Comparison of ENCODE assay signal across 1 cellular context in the genomic region with DNA sequence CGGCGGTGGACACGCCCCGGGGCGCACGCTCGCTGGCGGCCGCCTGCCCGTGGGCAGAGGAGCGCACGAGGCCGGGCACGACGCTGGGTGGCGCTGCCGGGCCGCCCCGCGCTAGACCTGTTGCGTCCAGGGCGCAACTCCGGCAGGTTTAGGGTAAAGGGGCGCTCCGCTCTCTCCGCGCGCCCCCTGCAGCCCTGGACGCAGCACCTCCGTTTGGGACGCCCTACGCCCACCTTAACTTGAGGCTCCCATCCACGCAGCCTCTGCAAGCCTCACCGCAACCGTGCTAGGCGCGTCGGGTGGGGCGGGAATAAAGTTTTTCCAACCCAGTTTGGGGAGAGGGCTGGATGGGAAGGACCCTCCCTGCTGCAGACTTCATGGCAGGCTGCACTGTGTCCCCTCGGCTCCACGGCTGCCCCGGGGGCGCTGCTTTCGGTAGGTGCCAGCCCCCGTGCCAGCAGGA.
TF ChIP-seq lines count a peak whose summit lies in the region.

No MANE protein-coding gene starts in this region.

TF ChIP-seq in WTC11, 78 proteins besides CTCF, POLR2A, EP300 and RAD21 (continued from another document):
- TF ChIP-seq, protein P1, sequence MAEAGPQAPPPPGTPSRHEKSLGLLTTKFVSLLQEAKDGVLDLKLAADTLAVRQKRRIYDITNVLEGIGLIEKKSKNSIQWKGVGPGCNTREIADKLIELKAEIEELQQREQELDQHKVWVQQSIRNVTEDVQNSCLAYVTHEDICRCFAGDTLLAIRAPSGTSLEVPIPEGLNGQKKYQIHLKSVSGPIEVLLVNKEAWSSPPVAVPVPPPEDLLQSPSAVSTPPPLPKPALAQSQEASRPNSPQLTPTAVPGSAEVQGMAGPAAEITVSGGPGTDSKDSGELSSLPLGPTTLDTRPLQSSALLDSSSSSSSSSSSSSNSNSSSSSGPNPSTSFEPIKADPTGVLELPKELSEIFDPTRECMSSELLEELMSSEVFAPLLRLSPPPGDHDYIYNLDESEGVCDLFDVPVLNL (CRISPR knock-in tag; IDR thresholded peaks at IDR 0.05; ENCODE audit: borderline replicate concordance, low read depth) = no peak
- TF ChIP-seq HMGA2 (CRISPR knock-in tag; IDR thresholded peaks at IDR 0.05) = no peak
- no peak for TF ChIP-seq PRRX2 (CRISPR knock-in tag; IDR thresholded peaks at IDR 0.05)
- TF ChIP-seq, protein P2, sequence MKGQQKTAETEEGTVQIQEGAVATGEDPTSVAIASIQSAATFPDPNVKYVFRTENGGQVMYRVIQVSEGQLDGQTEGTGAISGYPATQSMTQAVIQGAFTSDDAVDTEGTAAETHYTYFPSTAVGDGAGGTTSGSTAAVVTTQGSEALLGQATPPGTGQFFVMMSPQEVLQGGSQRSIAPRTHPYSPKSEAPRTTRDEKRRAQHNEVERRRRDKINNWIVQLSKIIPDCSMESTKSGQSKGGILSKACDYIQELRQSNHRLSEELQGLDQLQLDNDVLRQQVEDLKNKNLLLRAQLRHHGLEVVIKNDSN (CRISPR knock-in tag; IDR thresholded peaks at IDR 0.05) = no peak
- no peak for TF ChIP-seq ZNF263 (CRISPR knock-in tag; IDR thresholded peaks at IDR 0.05; ENCODE audit: low read depth)
- TF ChIP-seq ZNF425 (CRISPR knock-in tag; conservative IDR thresholded peaks at IDR 0.05) = no peak
- no peak for TF ChIP-seq JUN (CRISPR knock-in tag; IDR thresholded peaks at IDR 0.05)
- TF ChIP-seq ELF4 (CRISPR knock-in tag; IDR thresholded peaks at IDR 0.05; ENCODE audit: low read depth) = no peak
- TF ChIP-seq RELA (CRISPR knock-in tag; IDR thresholded peaks at IDR 0.05; ENCODE audit: borderline replicate concordance) = no peak
- no peak for TF ChIP-seq MLX (CRISPR knock-in tag; IDR thresholded peaks at IDR 0.05)
- TF ChIP-seq, protein P3, sequence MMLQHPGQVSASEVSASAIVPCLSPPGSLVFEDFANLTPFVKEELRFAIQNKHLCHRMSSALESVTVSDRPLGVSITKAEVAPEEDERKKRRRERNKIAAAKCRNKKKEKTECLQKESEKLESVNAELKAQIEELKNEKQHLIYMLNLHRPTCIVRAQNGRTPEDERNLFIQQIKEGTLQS (CRISPR knock-in tag; conservative IDR thresholded peaks at IDR 0.05) = no peak
- no peak for TF ChIP-seq ESRRA (CRISPR knock-in tag; IDR thresholded peaks at IDR 0.05; ENCODE audit: borderline replicate concordance)
- no peak for TF ChIP-seq SMAD4 (CRISPR knock-in tag; IDR thresholded peaks at IDR 0.05)
- TF ChIP-seq, protein P4, sequence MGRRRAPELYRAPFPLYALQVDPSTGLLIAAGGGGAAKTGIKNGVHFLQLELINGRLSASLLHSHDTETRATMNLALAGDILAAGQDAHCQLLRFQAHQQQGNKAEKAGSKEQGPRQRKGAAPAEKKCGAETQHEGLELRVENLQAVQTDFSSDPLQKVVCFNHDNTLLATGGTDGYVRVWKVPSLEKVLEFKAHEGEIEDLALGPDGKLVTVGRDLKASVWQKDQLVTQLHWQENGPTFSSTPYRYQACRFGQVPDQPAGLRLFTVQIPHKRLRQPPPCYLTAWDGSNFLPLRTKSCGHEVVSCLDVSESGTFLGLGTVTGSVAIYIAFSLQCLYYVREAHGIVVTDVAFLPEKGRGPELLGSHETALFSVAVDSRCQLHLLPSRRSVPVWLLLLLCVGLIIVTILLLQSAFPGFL (CRISPR knock-in tag; IDR thresholded peaks at IDR 0.05; ENCODE audit: borderline replicate concordance) = no peak
- TF ChIP-seq, protein P5, sequence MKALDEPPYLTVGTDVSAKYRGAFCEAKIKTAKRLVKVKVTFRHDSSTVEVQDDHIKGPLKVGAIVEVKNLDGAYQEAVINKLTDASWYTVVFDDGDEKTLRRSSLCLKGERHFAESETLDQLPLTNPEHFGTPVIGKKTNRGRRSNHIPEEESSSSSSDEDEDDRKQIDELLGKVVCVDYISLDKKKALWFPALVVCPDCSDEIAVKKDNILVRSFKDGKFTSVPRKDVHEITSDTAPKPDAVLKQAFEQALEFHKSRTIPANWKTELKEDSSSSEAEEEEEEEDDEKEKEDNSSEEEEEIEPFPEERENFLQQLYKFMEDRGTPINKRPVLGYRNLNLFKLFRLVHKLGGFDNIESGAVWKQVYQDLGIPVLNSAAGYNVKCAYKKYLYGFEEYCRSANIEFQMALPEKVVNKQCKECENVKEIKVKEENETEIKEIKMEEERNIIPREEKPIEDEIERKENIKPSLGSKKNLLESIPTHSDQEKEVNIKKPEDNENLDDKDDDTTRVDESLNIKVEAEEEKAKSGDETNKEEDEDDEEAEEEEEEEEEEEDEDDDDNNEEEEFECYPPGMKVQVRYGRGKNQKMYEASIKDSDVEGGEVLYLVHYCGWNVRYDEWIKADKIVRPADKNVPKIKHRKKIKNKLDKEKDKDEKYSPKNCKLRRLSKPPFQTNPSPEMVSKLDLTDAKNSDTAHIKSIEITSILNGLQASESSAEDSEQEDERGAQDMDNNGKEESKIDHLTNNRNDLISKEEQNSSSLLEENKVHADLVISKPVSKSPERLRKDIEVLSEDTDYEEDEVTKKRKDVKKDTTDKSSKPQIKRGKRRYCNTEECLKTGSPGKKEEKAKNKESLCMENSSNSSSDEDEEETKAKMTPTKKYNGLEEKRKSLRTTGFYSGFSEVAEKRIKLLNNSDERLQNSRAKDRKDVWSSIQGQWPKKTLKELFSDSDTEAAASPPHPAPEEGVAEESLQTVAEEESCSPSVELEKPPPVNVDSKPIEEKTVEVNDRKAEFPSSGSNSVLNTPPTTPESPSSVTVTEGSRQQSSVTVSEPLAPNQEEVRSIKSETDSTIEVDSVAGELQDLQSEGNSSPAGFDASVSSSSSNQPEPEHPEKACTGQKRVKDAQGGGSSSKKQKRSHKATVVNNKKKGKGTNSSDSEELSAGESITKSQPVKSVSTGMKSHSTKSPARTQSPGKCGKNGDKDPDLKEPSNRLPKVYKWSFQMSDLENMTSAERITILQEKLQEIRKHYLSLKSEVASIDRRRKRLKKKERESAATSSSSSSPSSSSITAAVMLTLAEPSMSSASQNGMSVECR (CRISPR knock-in tag; IDR thresholded peaks at IDR 0.05; ENCODE audit: borderline replicate concordance) = no peak
- no peak for TF ChIP-seq FOXP4 (CRISPR knock-in tag; IDR thresholded peaks at IDR 0.05)
- TF ChIP-seq TCF7 (CRISPR knock-in tag; IDR thresholded peaks at IDR 0.05; ENCODE audit: low read depth) = no peak
- no peak for TF ChIP-seq JAZF1 (CRISPR knock-in tag; IDR thresholded peaks at IDR 0.05)
- TF ChIP-seq, protein P6, sequence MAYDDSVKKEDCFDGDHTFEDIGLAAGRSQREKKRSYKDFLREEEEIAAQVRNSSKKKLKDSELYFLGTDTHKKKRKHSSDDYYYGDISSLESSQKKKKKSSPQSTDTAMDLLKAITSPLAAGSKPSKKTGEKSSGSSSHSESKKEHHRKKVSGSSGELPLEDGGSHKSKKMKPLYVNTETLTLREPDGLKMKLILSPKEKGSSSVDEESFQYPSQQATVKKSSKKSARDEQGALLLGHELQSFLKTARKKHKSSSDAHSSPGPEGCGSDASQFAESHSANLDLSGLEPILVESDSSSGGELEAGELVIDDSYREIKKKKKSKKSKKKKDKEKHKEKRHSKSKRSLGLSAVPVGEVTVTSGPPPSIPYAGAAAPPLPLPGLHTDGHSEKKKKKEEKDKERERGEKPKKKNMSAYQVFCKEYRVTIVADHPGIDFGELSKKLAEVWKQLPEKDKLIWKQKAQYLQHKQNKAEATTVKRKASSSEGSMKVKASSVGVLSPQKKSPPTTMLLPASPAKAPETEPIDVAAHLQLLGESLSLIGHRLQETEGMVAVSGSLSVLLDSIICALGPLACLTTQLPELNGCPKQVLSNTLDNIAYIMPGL (CRISPR knock-in tag; IDR thresholded peaks at IDR 0.05) = peak; percentile 84
- TF ChIP-seq TEAD4 (CRISPR knock-in tag; IDR thresholded peaks at IDR 0.05) = no peak
- no peak for TF ChIP-seq CREB1 (CRISPR knock-in tag; IDR thresholded peaks at IDR 0.05)
- no peak for TF ChIP-seq ZNF512 (CRISPR knock-in tag; IDR thresholded peaks at IDR 0.05; ENCODE audit: borderline replicate concordance)
- TF ChIP-seq, protein P7, sequence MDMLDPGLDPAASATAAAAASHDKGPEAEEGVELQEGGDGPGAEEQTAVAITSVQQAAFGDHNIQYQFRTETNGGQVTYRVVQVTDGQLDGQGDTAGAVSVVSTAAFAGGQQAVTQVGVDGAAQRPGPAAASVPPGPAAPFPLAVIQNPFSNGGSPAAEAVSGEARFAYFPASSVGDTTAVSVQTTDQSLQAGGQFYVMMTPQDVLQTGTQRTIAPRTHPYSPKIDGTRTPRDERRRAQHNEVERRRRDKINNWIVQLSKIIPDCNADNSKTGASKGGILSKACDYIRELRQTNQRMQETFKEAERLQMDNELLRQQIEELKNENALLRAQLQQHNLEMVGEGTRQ (CRISPR knock-in tag; IDR thresholded peaks at IDR 0.05) = no peak
- no peak for TF ChIP-seq NR1H2 (CRISPR knock-in tag; IDR thresholded peaks at IDR 0.05)
- TF ChIP-seq SMAD3 (CRISPR knock-in tag; IDR thresholded peaks at IDR 0.05; ENCODE audit: borderline replicate concordance) = no peak
- TF ChIP-seq ATF1 (CRISPR knock-in tag; IDR thresholded peaks at IDR 0.05) = no peak
- no peak for TF ChIP-seq ZNF671 (CRISPR knock-in tag; IDR thresholded peaks at IDR 0.05)
- no peak for TF ChIP-seq NR2C2 (CRISPR knock-in tag; IDR thresholded peaks at IDR 0.05)
- peak; percentile 67 for TF ChIP-seq FOXK1 (CRISPR knock-in tag; IDR thresholded peaks at IDR 0.05)
